Comparison of ENCODE assay signal across 14 cellular contexts in genomic region chr22:44724416-44724815, GRCh38. TPM values are rescaled to one million over a fixed set of nuclear protein-coding genes. Genes with fewer than 3 reads are reported as not detected.
DNase-seq lines count a peak whose midpoint lies in the region; ATAC-seq and TF ChIP-seq lines count a peak whose summit lies in the region.
"Had no signal": no experiment of that assay in that cellular context is flagged by ENCODE, and none has a peak within 500 bp of the region (broad histone marks: within the 10 kb centered on the region; RNA-seq: fewer than 3 reads in every experiment).

No MANE protein-coding gene starts in this region.

- no peak overlapping the region for H3K4me3 ChIP-seq in GM23248

- CTCF ChIA-PET in MCF 10A (lab: Yijun Ruan, JAX) = interaction anchor here (0.7 to 1.2 kb wide), 4 partner anchors 9 to 27 kb away, joined by 3 read pairs; no protein-coding TSS in a partner anchor

- in situ Hi-C loops in T47D (cut with HindIII; ENCODE audit: low pct_unique_long_range_greater_than_20kb, low sequenced_read_pairs) (no loop called here), GM23248 (cut with MboI) (no loop called here)

- H3F3A ChIP-seq in GM23248 (ENCODE audit: insufficient read depth) = no peaks in the 10 kb centered on the region

- DNase-seq in T47D (ENCODE audit: low read depth in 1 of 2, low spot score in 1 of 2) = peak; percentile 53 to 89
- no peak for DNase-seq in MCF 10A (ENCODE audit: unreplicated experiment)
- DNase-seq in central memory CD8-positive, alpha-beta T cell (ENCODE audit: low spot score in 2 of 2) = no peak
- no peak for DNase-seq in mesothelial cell of epicardium (ENCODE audit: low spot score in 2 of 2, unreplicated experiment in 2 of 2)
- DNase-seq in stimulated activated effector memory CD8-positive, alpha-beta T cell treated with anti-CD3 and anti-CD28 coated beads, Interleukin-12 subunit alpha, Interleukin-12 subunit beta, amount 100 ng/mL, for 72 hours (ENCODE audit: low spot score in 2 of 2) = no peak
- no peak for DNase-seq in NCI-H1417 (lab: John Stamatoyannopoulos, UW)
- DNase-seq in activated effector memory CD4-positive, alpha-beta T cell treated with anti-CD3 and anti-CD28 coated beads, Interleukin-2, amount 50 U/mL, for 16 hours = no peak
- no peak for DNase-seq in GM23248
- DNase-seq: C1 segment of cervical spinal cord; CD4-positive, alpha-beta T cell; DMS153; DND-41; GF-D8 had no signal

- no peaks in the 10 kb centered on the region for H3K79me2 ChIP-seq in GM23248 (ENCODE audit: insufficient read depth)

- H3K27me3 Mint-ChIP-seq in MCF 10A (ENCODE audit: insufficient read depth, unreplicated experiment) = no peaks in the 10 kb centered on the region
- no peaks in the 10 kb centered on the region for H3K27me3 Mint-ChIP-seq in central memory CD8-positive, alpha-beta T cell
- no peaks in the 10 kb centered on the region for H3K27me3 Mint-ChIP-seq in mesothelial cell of epicardium (ENCODE audit: low read depth)
- H3K27me3 Mint-ChIP-seq: CD4-positive, alpha-beta T cell had no signal

- intact Hi-C loops in MCF 10A (cut with micrococcal nuclease) = no loop called here

- no peak overlapping the region for H3K27ac Mint-ChIP-seq in MCF 10A (ENCODE audit: low read depth, unreplicated experiment)
- H3K27ac Mint-ChIP-seq in central memory CD8-positive, alpha-beta T cell (ENCODE audit: low read depth) = peak overlapping the region; percentile 81
- H3K27ac Mint-ChIP-seq in mesothelial cell of epicardium = peak overlapping the region; percentile 91
- H3K27ac Mint-ChIP-seq in stimulated activated effector memory CD8-positive, alpha-beta T cell treated with anti-CD3 and anti-CD28 coated beads, Interleukin-12 subunit alpha, Interleukin-12 subunit beta, amount 100 ng/mL, for 72 hours = peak overlapping the region; percentile 80
- H3K27ac Mint-ChIP-seq: CD4-positive, alpha-beta T cell had no signal

- no TSS peak for BruUV-seq in MCF 10A (replicated peaks; lab: Mats Ljungman, UMichigan)

- H3K4me1 Mint-ChIP-seq in MCF 10A (ENCODE audit: insufficient read depth, unreplicated experiment) (no peaks in the 10 kb centered on the region), mesothelial cell of epicardium (peaks cover 27% of the 10 kb centered on the region)
- no peaks in the 10 kb centered on the region for H3K4me1 Mint-ChIP-seq in central memory CD8-positive, alpha-beta T cell
- peaks cover 48% of the 10 kb centered on the region for H3K4me1 Mint-ChIP-seq in stimulated activated effector memory CD8-positive, alpha-beta T cell treated with anti-CD3 and anti-CD28 coated beads, Interleukin-12 subunit alpha, Interleukin-12 subunit beta, amount 100 ng/mL, for 72 hours

- no peak overlapping the region for H3K9ac ChIP-seq in GM23248

- no peaks in the 10 kb centered on the region for H3K36me3 ChIP-seq in GM23248 (ENCODE audit: low read depth)

- no peak overlapping the region for H3K27ac ChIP-seq in GM23248

- H3K4me3 Mint-ChIP-seq in MCF 10A (ENCODE audit: unreplicated experiment) = no peak overlapping the region
- no peak overlapping the region for H3K4me3 Mint-ChIP-seq in central memory CD8-positive, alpha-beta T cell
- H3K4me3 Mint-ChIP-seq in mesothelial cell of epicardium = no peak overlapping the region
- H3K4me3 Mint-ChIP-seq in stimulated activated effector memory CD8-positive, alpha-beta T cell treated with anti-CD3 and anti-CD28 coated beads, Interleukin-12 subunit alpha, Interleukin-12 subunit beta, amount 100 ng/mL, for 72 hours = no peak overlapping the region
- H3K4me3 Mint-ChIP-seq: CD4-positive, alpha-beta T cell had no signal

- ATAC-seq in central memory CD8-positive, alpha-beta T cell (replicated peaks; ENCODE audit: extremely low read depth, poor library complexity, severe bottlenecking) = no peak
- no peak for ATAC-seq in stimulated activated effector memory CD8-positive, alpha-beta T cell treated with anti-CD3 and anti-CD28 coated beads, Interleukin-12 subunit alpha, Interleukin-12 subunit beta, amount 100 ng/mL, for 72 hours

- H3K36me3 Mint-ChIP-seq in MCF 10A (ENCODE audit: insufficient read depth, unreplicated experiment) (no peaks in the 10 kb centered on the region), mesothelial cell of epicardium (peaks cover 3% of the 10 kb centered on the region)
- H3K36me3 Mint-ChIP-seq in central memory CD8-positive, alpha-beta T cell (ENCODE audit: insufficient read depth) = peaks cover 20% of the 10 kb centered on the region
- peaks cover 13% of the 10 kb centered on the region for H3K36me3 Mint-ChIP-seq in stimulated activated effector memory CD8-positive, alpha-beta T cell treated with anti-CD3 and anti-CD28 coated beads, Interleukin-12 subunit alpha, Interleukin-12 subunit beta, amount 100 ng/mL, for 72 hours

- no peaks in the 10 kb centered on the region for H4K20me1 ChIP-seq in GM23248 (ENCODE audit: insufficient read depth)

- no peak overlapping the region for H2AFZ ChIP-seq in GM23248

- no peaks in the 10 kb centered on the region for H3K9me3 Mint-ChIP-seq in MCF 10A (ENCODE audit: unreplicated experiment)
- H3K9me3 Mint-ChIP-seq in central memory CD8-positive, alpha-beta T cell = no peaks in the 10 kb centered on the region
- H3K9me3 Mint-ChIP-seq in mesothelial cell of epicardium = no peaks in the 10 kb centered on the region
- no peaks in the 10 kb centered on the region for H3K9me3 Mint-ChIP-seq in stimulated activated effector memory CD8-positive, alpha-beta T cell treated with anti-CD3 and anti-CD28 coated beads, Interleukin-12 subunit alpha, Interleukin-12 subunit beta, amount 100 ng/mL, for 72 hours
- H3K9me3 Mint-ChIP-seq: CD4-positive, alpha-beta T cell had no signal

- H3K9me3 ChIP-seq in GM23248 (ENCODE audit: low read depth) = no peaks in the 10 kb centered on the region

- H3K9me2 ChIP-seq in GM23248 (ENCODE audit: insufficient read depth) = no peaks in the 10 kb centered on the region

- no peak for TF ChIP-seq CTCF in MCF 10A (IDR thresholded peaks at IDR 0.05; ENCODE audit: unreplicated experiment)
- no peak for TF ChIP-seq CTCF in mesothelial cell of epicardium (IDR thresholded peaks at IDR 0.05; ENCODE audit: unreplicated experiment)

- POLR2A ChIA-PET in MCF 10A (lab: Yijun Ruan, JAX) = no interaction called here

- no peaks in the 10 kb centered on the region for H3K27me3 ChIP-seq in GM23248 (replicated peaks; ENCODE audit: insufficient read depth)

- no peak overlapping the region for H3K4me2 ChIP-seq in GM23248 (ENCODE audit: unreplicated experiment)

- WGBS in GM23248 (ENCODE audit: low coverage in 1 of 2, low lambda C conversion rate in 2 of 2, missing lambda C conversion rate in 2 of 2), 2 experiments = 85 to 86% methylated on average over 6 of the region's 6 CpGs

- no peaks in the 10 kb centered on the region for H3K4me1 ChIP-seq in GM23248 (ENCODE audit: insufficient read depth)

RNA-seq across cellular contexts. Expression of gene PRR5, which starts 22.4 kb away (rescaled TPM):
- total RNA-seq in MCF 10A (2022) = 7.9 and 11.0 TPM in 2 replicates
- total RNA-seq in mesothelial cell of epicardium = 59.7 to 65.3 TPM (median 63.6 TPM) in 3 replicates
- total RNA-seq in GM23248 (2014; rRNA removed; shearing (Covaris generic)) = 20.0 and 24.0 TPM in 2 replicates
- 18.2 and 18.9 TPM in 2 replicates for polyA plus RNA-seq in GM23248 (2016; fragmentation: Nextera tagmentation; extraction: Ambion mirVana)

RNA-seq across cellular contexts. Expression of gene ARHGAP8, which starts 28.0 kb away (rescaled TPM):
- 10.3 and 18.6 TPM in 2 replicates for total RNA-seq in MCF 10A (2022)
- 161 to 172 TPM (median 166 TPM) in 3 replicates for total RNA-seq in mesothelial cell of epicardium
- total RNA-seq in GM23248 (2014; rRNA removed; shearing (Covaris generic)) = 0.13 and 0.54 TPM in 2 replicates
- polyA plus RNA-seq in GM23248 (2016; fragmentation: Nextera tagmentation; extraction: Ambion mirVana) = not detected in 2 replicates
- total RNA-seq: A172 had no signal

Comparison
In these comparisons a context has a peak if more than half of its experiments do, and no peak if none do; other contexts are left out.
1. DNase-seq: peak in T47D (2 of 2); none in MCF 10A (single experiment), central memory CD8-positive, alpha-beta T cell (0 of 2), mesothelial cell of epicardium (0 of 2), stimulated activated effector memory CD8-positive, alpha-beta T cell treated with anti-CD3 and anti-CD28 coated beads, Interleukin-12 subunit alpha, Interleukin-12 subunit beta, amount 100 ng/mL, for 72 hours (0 of 2), NCI-H1417 (0 of 3), activated effector memory CD4-positive, alpha-beta T cell treated with anti-CD3 and anti-CD28 coated beads, Interleukin-2, amount 50 U/mL, for 16 hours (single experiment) and GM23248 (single experiment).